ENCODE assay signal across 1 cellular context in genomic region chr13:49995535-49996165, GRCh38.
TF ChIP-seq lines count a peak whose summit lies in the region.

No MANE protein-coding gene starts in this region.

TF ChIP-seq in GM12878, 131 proteins besides CTCF, POLR2A, EP300 and RAD21 (continues in another document):
- no peak for TF ChIP-seq IRF3 (IDR thresholded peaks at IDR 0.05)
- TF ChIP-seq HCFC1 (IDR thresholded peaks at IDR 0.05; ENCODE audit: low read length) = no peak
- peak; percentile 25; the same call in 1 of the 2 replicates for TF ChIP-seq MTA2 (IDR thresholded peaks at IDR 0.05; ENCODE audit: low read depth)
- no peak for TF ChIP-seq CEBPB (IDR thresholded peaks at IDR 0.05; ENCODE audit: borderline replicate concordance in 1 of 2, low read depth in 2 of 2, low read length in 2 of 2)
- TF ChIP-seq FOXM1 (IDR thresholded peaks at IDR 0.05; ENCODE audit: low read depth, low read length) = peak; percentile 83; the same call in 1 of the 2 replicates
- TF ChIP-seq ZNF384 (IDR thresholded peaks at IDR 0.05; ENCODE audit: borderline replicate concordance, low read depth, low read length) = no peak
- TF ChIP-seq RELB (IDR thresholded peaks at IDR 0.05; ENCODE audit: low read depth) = peak; percentile 93
- TF ChIP-seq CBX3 (IDR thresholded peaks at IDR 0.05; ENCODE audit: borderline replicate concordance, low read depth) = no peak
- no peak for TF ChIP-seq ASH2L (IDR thresholded peaks at IDR 0.05; ENCODE audit: borderline replicate concordance, low read depth)
- TF ChIP-seq ETV6 (conservative IDR thresholded peaks at IDR 0.05 in 1 of 2, IDR thresholded peaks at IDR 0.05 in 1 of 2; ENCODE audit: borderline replicate concordance in 1 of 2, low read depth in 1 of 2) = peak in 1 of 2 experiments; percentile 57; a peak in 2 of 4 replicates
- no peak for TF ChIP-seq ZBTB11 (CRISPR knock-in tag; IDR thresholded peaks at IDR 0.05)
- peak in 1 of 2 experiments; percentile 76; a peak in 2 of 4 replicates for TF ChIP-seq SRF (IDR thresholded peaks at IDR 0.05; ENCODE audit: low read depth in 2 of 2, low read length in 2 of 2)
- TF ChIP-seq BRCA1 (IDR thresholded peaks at IDR 0.05; ENCODE audit: low read depth, low read length) = no peak
- TF ChIP-seq CBFB (IDR thresholded peaks at IDR 0.05; ENCODE audit: low read depth) = peak; percentile 75; the same call in 1 of the 2 replicates
- TF ChIP-seq REST (IDR thresholded peaks at IDR 0.05; ENCODE audit: low read depth, low read length) = 0 out of 2 replicates have a peak, but pooled peaks have one; percentile 1
- TF ChIP-seq CUX1 (IDR thresholded peaks at IDR 0.05; ENCODE audit: insufficient replicate concordance, low read depth, low read length) = no peak
- no peak for TF ChIP-seq POLR2AphosphoS2 (IDR thresholded peaks at IDR 0.05; ENCODE audit: low read depth, low read length)
- TF ChIP-seq KAT2A (conservative IDR thresholded peaks at IDR 0.05; ENCODE audit: control insufficient read depth, low read depth, low read length) = no peak
- TF ChIP-seq IKZF1 (conservative IDR thresholded peaks at IDR 0.05) = peak; percentile 84
- no peak for TF ChIP-seq SREBF2 (IDR thresholded peaks at IDR 0.05; ENCODE audit: low read length)
- TF ChIP-seq JUNB (IDR thresholded peaks at IDR 0.05) = peak; percentile 61
- TF ChIP-seq ZBED1 (IDR thresholded peaks at IDR 0.05; ENCODE audit: borderline replicate concordance) = peak; percentile 67; the same call in 1 of the 2 replicates
- TF ChIP-seq CHD2 (IDR thresholded peaks at IDR 0.05; ENCODE audit: borderline replicate concordance, low read depth, low read length) = no peak
- no peak for TF ChIP-seq IRF5 (IDR thresholded peaks at IDR 0.05; ENCODE audit: borderline replicate concordance)
- TF ChIP-seq RELA (IDR thresholded peaks at IDR 0.05; ENCODE audit: borderline replicate concordance, partially characterized antibody) = peak; percentile 60
- no peak for TF ChIP-seq SMAD1 (IDR thresholded peaks at IDR 0.05; ENCODE audit: low read depth, partially characterized antibody)
- peak; percentile 81 to 83 for TF ChIP-seq IKZF2 (IDR thresholded peaks at IDR 0.05)
- 0 out of 2 replicates have a peak, but pooled peaks have one; percentile 34 for TF ChIP-seq STAT3 (IDR thresholded peaks at IDR 0.05; ENCODE audit: low read depth, low read length)
- TF ChIP-seq PKNOX1 (IDR thresholded peaks at IDR 0.05) = no peak
- TF ChIP-seq SMAD5 (IDR thresholded peaks at IDR 0.05; ENCODE audit: low read depth) = no peak
- peak; percentile 93 for TF ChIP-seq NFIC (IDR thresholded peaks at IDR 0.05; ENCODE audit: low read depth, low read length)
- TF ChIP-seq WRNIP1 (IDR thresholded peaks at IDR 0.05; ENCODE audit: borderline replicate concordance, low read depth, low read length) = no peak
- TF ChIP-seq SPI1 (IDR thresholded peaks at IDR 0.05; ENCODE audit: borderline replicate concordance, insufficient read depth, low read depth, low read length) = peak; percentile 68
- no peak for TF ChIP-seq CHD1 (IDR thresholded peaks at IDR 0.05; ENCODE audit: low read depth, low read length)
- TF ChIP-seq KDM1A (IDR thresholded peaks at IDR 0.05; ENCODE audit: borderline replicate concordance) = no peak
- 0 out of 2 replicates have a peak, but pooled peaks have one; percentile 21 for TF ChIP-seq GABPA (IDR thresholded peaks at IDR 0.05; ENCODE audit: low read depth)
- TF ChIP-seq ZBTB40 (IDR thresholded peaks at IDR 0.05; ENCODE audit: borderline replicate concordance) = no peak
